ENCODE assay signal across 9 cellular contexts in genomic region chr17:77375526-77375916, GRCh38.
DNase-seq lines count a peak whose midpoint lies in the region; ATAC-seq, FAIRE-seq and TF ChIP-seq lines count a peak whose summit lies in the region.
"Had no signal": no experiment of that assay in that cellular context is flagged by ENCODE, and none has a peak within 500 bp of the region (broad histone marks: within the 10 kb centered on the region; RNA-seq: fewer than 3 reads in every experiment).

No MANE protein-coding gene starts in this region.

- H3K9me3 Mint-ChIP-seq in activated CD4-positive, alpha-beta T cell treated with anti-CD3 and anti-CD28 coated beads for 36 hours (ENCODE audit: low read depth), result no peaks in the 10 kb centered on the region
- no peaks in the 10 kb centered on the region for H3K9me3 Mint-ChIP-seq in activated naive CD8-positive, alpha-beta T cell treated with anti-CD3 and anti-CD28 coated beads, Interleukin-2, amount 50 U/mL, for 24 hours

- H3K27me3 Mint-ChIP-seq in activated CD4-positive, alpha-beta T cell treated with anti-CD3 and anti-CD28 coated beads for 36 hours, result no peaks in the 10 kb centered on the region
- no peaks in the 10 kb centered on the region for H3K27me3 Mint-ChIP-seq in activated naive CD8-positive, alpha-beta T cell treated with anti-CD3 and anti-CD28 coated beads, Interleukin-2, amount 50 U/mL, for 24 hours

- ATAC-seq in activated CD4-positive, alpha-beta T cell treated with anti-CD3 and anti-CD28 coated beads for 36 hours, result peak; percentile 2
- ATAC-seq in activated naive CD8-positive, alpha-beta T cell treated with anti-CD3 and anti-CD28 coated beads, Interleukin-2, amount 50 U/mL, for 24 hours, result no peak
- no peak for ATAC-seq in left lung

- CTCF ChIA-PET in activated CD4-positive, alpha-beta T cell treated with anti-CD3 and anti-CD28 coated beads for 36 hours (lab: Charles Lee), result interaction anchor here (0.6 to 3.1 kb wide), 10 partner anchors 9 to 133 kb away, joined by 3 to 23 read pairs (median 3); no protein-coding TSS in a partner anchor

- H3K9me3 ChIP-seq in left lung (no peaks in the 10 kb centered on the region), subcutaneous abdominal adipose tissue (ENCODE audit: control insufficient read depth in 5 of 5, low read length in 5 of 5) (no peaks in the 10 kb centered on the region)

- H3K4me3 ChIP-seq in left lung, result peak overlapping the region in 1 of 2 donors; percentile 72
- peak overlapping the region in 4 of 5 donors; percentile 59 to 83 (median 75) for H3K4me3 ChIP-seq in subcutaneous abdominal adipose tissue (ENCODE audit: low read depth in 1 of 5, low read length in 5 of 5)

- no peak for FAIRE-seq in urothelium cell line (lab: Jason Lieb, UNC)

- H3K27ac ChIP-seq in left lung, result peak overlapping the region; percentile 87 to 92
- peak overlapping the region; percentile 82 for H3K27ac ChIP-seq in subcutaneous abdominal adipose tissue (ENCODE audit: low read depth, low read length)

- TF ChIP-seq CTCF in left lung (IDR thresholded peaks at IDR 0.05), result no peak

- intact Hi-C loops in activated CD4-positive, alpha-beta T cell treated with anti-CD3 and anti-CD28 coated beads for 36 hours (cut with DNase I, micrococcal nuclease), result loop anchor here (2.0 kb wide), 5 partner anchors 13 to 83 kb away; no protein-coding TSS in a partner anchor
- intact Hi-C loops in left lung (cut with DNase I), result no loop called here

- H3K9ac ChIP-seq in subcutaneous abdominal adipose tissue (ENCODE audit: low read length in 5 of 5), result peak overlapping the region in 1 of 5 donors; percentile 51

- no peaks in the 10 kb centered on the region for H3K36me3 ChIP-seq in left lung
- peaks cover 0 to 7% (median 4%) of the 10 kb centered on the region in 5 donors for H3K36me3 ChIP-seq in subcutaneous abdominal adipose tissue (ENCODE audit: control insufficient read depth in 5 of 5, insufficient read depth in 5 of 5, low read length in 5 of 5)

- H3K4me1 ChIP-seq in left lung (peaks cover 63 to 95% of the 10 kb centered on the region in 2 donors), subcutaneous abdominal adipose tissue (ENCODE audit: control insufficient read depth in 5 of 5, insufficient read depth in 5 of 5, low read length in 5 of 5) (peaks cover 10 to 94% (median 74%) of the 10 kb centered on the region in 5 donors)

- H3K36me3 Mint-ChIP-seq in activated CD4-positive, alpha-beta T cell treated with anti-CD3 and anti-CD28 coated beads for 36 hours (ENCODE audit: low read depth), result peaks cover 10% of the 10 kb centered on the region
- H3K36me3 Mint-ChIP-seq in activated naive CD8-positive, alpha-beta T cell treated with anti-CD3 and anti-CD28 coated beads, Interleukin-2, amount 50 U/mL, for 24 hours (ENCODE audit: low read depth), result no peaks in the 10 kb centered on the region

- peak overlapping the region; percentile 81 for H3K4me3 Mint-ChIP-seq in activated CD4-positive, alpha-beta T cell treated with anti-CD3 and anti-CD28 coated beads for 36 hours
- peak overlapping the region; percentile 89 for H3K4me3 Mint-ChIP-seq in activated naive CD8-positive, alpha-beta T cell treated with anti-CD3 and anti-CD28 coated beads, Interleukin-2, amount 50 U/mL, for 24 hours

- peak overlapping the region; percentile 88 for H3K27ac Mint-ChIP-seq in activated CD4-positive, alpha-beta T cell treated with anti-CD3 and anti-CD28 coated beads for 36 hours
- peak overlapping the region; percentile 77 for H3K27ac Mint-ChIP-seq in activated naive CD8-positive, alpha-beta T cell treated with anti-CD3 and anti-CD28 coated beads, Interleukin-2, amount 50 U/mL, for 24 hours

- POLR2A ChIA-PET in activated CD4-positive, alpha-beta T cell treated with anti-CD3 and anti-CD28 coated beads for 36 hours (lab: Charles Lee), result interaction anchor here (0.5 to 1.5 kb wide), 3 partner anchors 14 to 89 kb away, joined by 3 to 5 read pairs (median 5); no protein-coding TSS in a partner anchor

- H3K4me1 Mint-ChIP-seq in activated CD4-positive, alpha-beta T cell treated with anti-CD3 and anti-CD28 coated beads for 36 hours, result peaks cover 73% of the 10 kb centered on the region
- peaks cover 63% of the 10 kb centered on the region for H3K4me1 Mint-ChIP-seq in activated naive CD8-positive, alpha-beta T cell treated with anti-CD3 and anti-CD28 coated beads, Interleukin-2, amount 50 U/mL, for 24 hours

- H3K27me3 ChIP-seq in left lung (peaks cover 0 to 4% of the 10 kb centered on the region in 2 donors), subcutaneous abdominal adipose tissue (ENCODE audit: control insufficient read depth in 5 of 5, insufficient read depth in 4 of 5, low read length in 5 of 5) (no peaks in the 10 kb centered on the region)

- no peak for DNase-seq in activated CD4-positive, alpha-beta T cell treated with anti-CD3 and anti-CD28 coated beads for 36 hours
- DNase-seq in activated CD4-positive, alpha-beta T cell treated with anti-CD3 and anti-CD28 coated beads, Interleukin-2, amount 50 U/mL, for 1 hour, result no peak
- DNase-seq in activated naive CD8-positive, alpha-beta T cell treated with anti-CD3 and anti-CD28 coated beads, Interleukin-2, amount 50 U/mL, for 24 hours, result no peak
- no peak for DNase-seq in left lung
- no peak for DNase-seq in urothelium cell line (ENCODE audit: low spot score)
- DNase-seq in islet precursor cell, result no peak
- DNase-seq in inferior parietal cortex (ENCODE audit: extremely low spot score), result no peak
- DNase-seq: NCI-H1048 had no signal

Comparison
In these comparisons a context has a peak if more than half of its experiments do, and no peak if none do; other contexts are left out.
1. intact Hi-C loops: an anchor here in activated CD4-positive, alpha-beta T cell treated with anti-CD3 and anti-CD28 coated beads for 36 hours (2.0 kb wide); none called in left lung.